Comparison of ENCODE assay signal across 17 cellular contexts in genomic region chr22:37601203-37601539, GRCh38. TPM values are rescaled to one million over a fixed set of nuclear protein-coding genes. Genes with fewer than 3 reads are reported as not detected.
DNase-seq lines count a peak whose midpoint lies in the region; ATAC-seq, FAIRE-seq and TF ChIP-seq lines count a peak whose summit lies in the region.
"Had no signal": no experiment of that assay in that cellular context is flagged by ENCODE, and none has a peak within 500 bp of the region (broad histone marks: within the 10 kb centered on the region; RNA-seq: fewer than 3 reads in every experiment).

No MANE protein-coding gene starts in this region.

- no peak overlapping the region for H3K4me3 Mint-ChIP-seq in astrocyte (ENCODE audit: unreplicated experiment)
- no peak overlapping the region for H3K4me3 Mint-ChIP-seq in activated CD8-positive, alpha-beta T cell treated with anti-CD3 and anti-CD28 coated beads, Interleukin-2, amount 10 ng/mL, durations not matched to agents 7 days and 5 days
- H3K4me3 Mint-ChIP-seq in effector memory CD8-positive, alpha-beta T cell = no peak overlapping the region
- H3K4me3 Mint-ChIP-seq: naive B cell had no signal

- no peaks in the 10 kb centered on the region for H3K27me3 Mint-ChIP-seq in astrocyte (ENCODE audit: low read depth, unreplicated experiment)
- H3K27me3 Mint-ChIP-seq in activated CD8-positive, alpha-beta T cell treated with anti-CD3 and anti-CD28 coated beads, Interleukin-2, amount 10 ng/mL, durations not matched to agents 7 days and 5 days (ENCODE audit: low read depth) = peaks cover 20% of the 10 kb centered on the region
- peaks cover 0 to 11% of the 10 kb centered on the region in 2 donors for H3K27me3 Mint-ChIP-seq in effector memory CD8-positive, alpha-beta T cell

- no peak for TF ChIP-seq CTCF in 22Rv1 (IDR thresholded peaks at IDR 0.05)
- TF ChIP-seq CTCF in astrocyte (IDR thresholded peaks at IDR 0.05; ENCODE audit: insufficient read depth, low read depth, low read length) = no peak
- no peak for TF ChIP-seq CTCF in mucosa of descending colon (IDR thresholded peaks at IDR 0.05)

- H3K9me3 ChIP-seq in HUES48 (ENCODE audit: control insufficient read depth, insufficient read depth, low read length) = no peaks in the 10 kb centered on the region
- no peaks in the 10 kb centered on the region for H3K9me3 ChIP-seq in astrocyte (ENCODE audit: insufficient read depth, low read depth, low read length)
- no peaks in the 10 kb centered on the region for H3K9me3 ChIP-seq in mucosa of descending colon
- H3K9me3 ChIP-seq: right atrium auricular region had no signal

- H3K27me3 ChIP-seq in HUES48 (ENCODE audit: control insufficient read depth, insufficient read depth, low read length) (no peaks in the 10 kb centered on the region), astrocyte (ENCODE audit: insufficient read depth, low read length) (peaks cover 5% of the 10 kb centered on the region)
- H3K27me3 ChIP-seq: right atrium auricular region had no signal

- peaks cover 4% of the 10 kb centered on the region for H3K4me1 Mint-ChIP-seq in astrocyte (ENCODE audit: low read depth, unreplicated experiment)
- H3K4me1 Mint-ChIP-seq in activated CD8-positive, alpha-beta T cell treated with anti-CD3 and anti-CD28 coated beads, Interleukin-2, amount 10 ng/mL, durations not matched to agents 7 days and 5 days (ENCODE audit: low read depth) = peaks cover 28% of the 10 kb centered on the region
- peaks cover 13 to 19% of the 10 kb centered on the region in 2 donors for H3K4me1 Mint-ChIP-seq in effector memory CD8-positive, alpha-beta T cell (ENCODE audit: low read depth in 2 of 2)

- no peak overlapping the region for H2AFZ ChIP-seq in astrocyte (ENCODE audit: low read depth, low read length)

- no peak for DNase-seq in astrocyte (ENCODE audit: low read depth)
- DNase-seq in mucosa of descending colon = peak in 1 of 3 donors; percentile 48
- DNase-seq in COLO829 (ENCODE audit: low spot score) = no peak
- no peak for DNase-seq in activated CD8-positive, alpha-beta T cell treated with anti-CD3 and anti-CD28 coated beads, Interleukin-2, amount 10 ng/mL, durations not matched to agents 7 days and 5 days
- no peak for DNase-seq in effector memory CD8-positive, alpha-beta T cell
- no peak for DNase-seq in islet precursor cell
- DNase-seq: activated CD8-positive, alpha-beta memory T cell treated with anti-CD3 and anti-CD28 coated beads, Interleukin-2, amount 50 U/mL, for 48 hours; head of caudate nucleus; naive B cell; NCI-H1694 treated with DMSO at 0.1 percent for 48 hours; stimulated activated CD8-positive, alpha-beta memory T cell treated with anti-CD3 and anti-CD28 coated beads, Interleukin-4, amount 100 ng/mL, for 48 hours had no signal

- H3K9me3 Mint-ChIP-seq in astrocyte (ENCODE audit: unreplicated experiment) = no peaks in the 10 kb centered on the region
- no peaks in the 10 kb centered on the region for H3K9me3 Mint-ChIP-seq in activated CD8-positive, alpha-beta T cell treated with anti-CD3 and anti-CD28 coated beads, Interleukin-2, amount 10 ng/mL, durations not matched to agents 7 days and 5 days (ENCODE audit: insufficient read depth)
- H3K9me3 Mint-ChIP-seq in effector memory CD8-positive, alpha-beta T cell = no peaks in the 10 kb centered on the region
- H3K9me3 Mint-ChIP-seq: naive B cell had no signal

- no peak overlapping the region for H3K27ac Mint-ChIP-seq in astrocyte (ENCODE audit: unreplicated experiment)
- H3K27ac Mint-ChIP-seq in activated CD8-positive, alpha-beta T cell treated with anti-CD3 and anti-CD28 coated beads, Interleukin-2, amount 10 ng/mL, durations not matched to agents 7 days and 5 days = no peak overlapping the region
- H3K27ac Mint-ChIP-seq in effector memory CD8-positive, alpha-beta T cell = no peak overlapping the region
- H3K27ac Mint-ChIP-seq: naive B cell had no signal

- CTCF ChIA-PET in activated CD8-positive, alpha-beta T cell treated with anti-CD3 and anti-CD28 coated beads, Interleukin-2, amount 10 ng/mL, durations not matched to agents 7 days and 5 days (lab: Charles Lee) = interaction anchor here (0.8 kb wide), 1 partner anchor 34 kb away, joined by 3 read pairs; no protein-coding TSS in a partner anchor

- FAIRE-seq in astrocyte (lab: Jason Lieb, UNC) = no peak

- H3K4me3 ChIP-seq in HUES48 (ENCODE audit: low read depth, low read length) (no peak overlapping the region), astrocyte (ENCODE audit: insufficient read depth, low read depth, low read length) (no peak overlapping the region), mucosa of descending colon (no peak overlapping the region)
- H3K4me3 ChIP-seq: right atrium auricular region had no signal

- intact Hi-C loops in mucosa of descending colon (cut with DNase I, micrococcal nuclease) = no loop called here

- H3K36me3 Mint-ChIP-seq in astrocyte (ENCODE audit: low read depth, unreplicated experiment) = no peaks in the 10 kb centered on the region
- no peaks in the 10 kb centered on the region for H3K36me3 Mint-ChIP-seq in activated CD8-positive, alpha-beta T cell treated with anti-CD3 and anti-CD28 coated beads, Interleukin-2, amount 10 ng/mL, durations not matched to agents 7 days and 5 days (ENCODE audit: low read depth)
- H3K36me3 Mint-ChIP-seq in effector memory CD8-positive, alpha-beta T cell (ENCODE audit: insufficient read depth) = peaks cover 6% of the 10 kb centered on the region
- H3K36me3 Mint-ChIP-seq: naive B cell had no signal

- H3K4me2 ChIP-seq in astrocyte (ENCODE audit: low read length) = peak overlapping the region; percentile 36

- H3K27ac ChIP-seq in 22Rv1 (peak overlapping the region; percentile 96), HUES48 (ENCODE audit: low read depth, low read length) (peak overlapping the region; percentile 38), astrocyte (ENCODE audit: low read depth, low read length) (no peak overlapping the region)
- H3K27ac ChIP-seq: right atrium auricular region had no signal

- POLR2A ChIA-PET in activated CD8-positive, alpha-beta T cell treated with anti-CD3 and anti-CD28 coated beads, Interleukin-2, amount 10 ng/mL, durations not matched to agents 7 days and 5 days (lab: Charles Lee) = no interaction called here

- H3K36me3 ChIP-seq in HUES48 (ENCODE audit: control insufficient read depth, insufficient read depth, low read length) (no peaks in the 10 kb centered on the region), astrocyte (ENCODE audit: insufficient read depth, low read length) (no peaks in the 10 kb centered on the region), mucosa of descending colon (ENCODE audit: low read depth) (no peaks in the 10 kb centered on the region)
- H3K36me3 ChIP-seq: right atrium auricular region had no signal

- peaks cover 9% of the 10 kb centered on the region for H3K4me1 ChIP-seq in HUES48 (ENCODE audit: control insufficient read depth, insufficient read depth, low read length)
- H3K4me1 ChIP-seq in astrocyte (ENCODE audit: insufficient read depth, low read length) = peaks cover 4% of the 10 kb centered on the region
- H3K4me1 ChIP-seq in mucosa of descending colon (ENCODE audit: low read depth) = peaks cover 21% of the 10 kb centered on the region
- H3K4me1 ChIP-seq: right atrium auricular region had no signal

- ATAC-seq in mucosa of descending colon = peak; percentile 52
- no peak for ATAC-seq in activated CD8-positive, alpha-beta T cell treated with anti-CD3 and anti-CD28 coated beads, Interleukin-2, amount 10 ng/mL, durations not matched to agents 7 days and 5 days
- no peak for ATAC-seq in effector memory CD8-positive, alpha-beta T cell (replicated peaks)
- ATAC-seq: Panc1 had no signal

- H4K20me1 ChIP-seq in astrocyte (ENCODE audit: insufficient read depth, low read length) = no peaks in the 10 kb centered on the region

- H3K9ac ChIP-seq in HUES48 (ENCODE audit: low read depth, low read length) (no peak overlapping the region), astrocyte (ENCODE audit: low read length) (no peak overlapping the region)

- no peaks in the 10 kb centered on the region for H3K79me2 ChIP-seq in astrocyte (ENCODE audit: insufficient read depth, low read length)

RNA-seq across cellular contexts. Expression of gene GGA1, which starts 7.5 kb away (rescaled TPM):
- total RNA-seq in astrocyte = 39.9 and 43.1 TPM in 2 replicates
- 10 to 100 TPM; 70.4 to 79.0 (median 74.3) TPM for total RNA-seq in mucosa of descending colon
- total RNA-seq in activated CD8-positive, alpha-beta T cell treated with anti-CD3 and anti-CD28 coated beads, Interleukin-2, amount 10 ng/mL, durations not matched to agents 7 days and 5 days = 10 to 100 TPM; 66.3 to 69.5 TPM

RNA-seq across cellular contexts. Expression of gene LGALS2, which starts 21.3 kb away (rescaled TPM):
- not detected in 2 replicates for total RNA-seq in astrocyte
- total RNA-seq in mucosa of descending colon = 10 to 100 TPM; 10.7 to 93.5 (median 23.1) TPM
- not detected for total RNA-seq in activated CD8-positive, alpha-beta T cell treated with anti-CD3 and anti-CD28 coated beads, Interleukin-2, amount 10 ng/mL, durations not matched to agents 7 days and 5 days
- total RNA-seq: NCI-H460, right atrium auricular region, urinary bladder had no signal

RNA-seq across cellular contexts. Expression of gene SH3BP1, which starts 38.3 kb away (rescaled TPM):
- total RNA-seq in astrocyte (26.5 and 31.6 TPM in 2 replicates), mucosa of descending colon (10 to 100 TPM; 48.8 to 98.2 (median 96.6) TPM)
- 100 to 1,000 TPM; 216 to 218 TPM for total RNA-seq in activated CD8-positive, alpha-beta T cell treated with anti-CD3 and anti-CD28 coated beads, Interleukin-2, amount 10 ng/mL, durations not matched to agents 7 days and 5 days

RNA-seq across cellular contexts. Expression of gene CDC42EP1, which starts 40.9 kb away (rescaled TPM):
- total RNA-seq in astrocyte (106 and 109 TPM in 2 replicates), mucosa of descending colon (10 to 100 TPM; 31.5 to 52.0 (median 48.2) TPM)
- total RNA-seq in activated CD8-positive, alpha-beta T cell treated with anti-CD3 and anti-CD28 coated beads, Interleukin-2, amount 10 ng/mL, durations not matched to agents 7 days and 5 days = under 1 TPM; 0.13 to 0.21 TPM

RNA-seq across cellular contexts. Expression of gene PDXP, which starts 57.4 kb away (rescaled TPM):
- total RNA-seq in astrocyte (18.9 and 22.4 TPM in 2 replicates), mucosa of descending colon (10 to 100 TPM; 26.8 to 43.3 (median 40.6) TPM)
- total RNA-seq in activated CD8-positive, alpha-beta T cell treated with anti-CD3 and anti-CD28 coated beads, Interleukin-2, amount 10 ng/mL, durations not matched to agents 7 days and 5 days = 10 to 100 TPM; 31.5 to 33.5 TPM

Comparison
In these comparisons a context has a peak if more than half of its experiments do, and no peak if none do; other contexts are left out.
1. RNA of gene LGALS2, which starts 21.3 kb away (total RNA-seq): 10.7 to 93.5 TPM in mucosa of descending colon; not detected in astrocyte and not detected in activated CD8-positive, alpha-beta T cell treated with anti-CD3 and anti-CD28 coated beads, Interleukin-2, amount 10 ng/mL, durations not matched to agents 7 days and 5 days; every median in the first group is over 10 times any median in the second.